In genomic region chr12:54526800-54527630, GRCh38 we compare ENCODE assay signal across 8 cellular contexts. TPM values are rescaled to one million over a fixed set of nuclear protein-coding genes. Genes with fewer than 3 reads are reported as not detected.
A peak's percentile ranks its signal among the peaks of the same experiment; 100 is the strongest.
DNase-seq lines count a peak whose midpoint lies in the region; ATAC-seq, FAIRE-seq and TF ChIP-seq lines count a peak whose summit lies in the region.

No MANE protein-coding gene starts in this region.

- H3K27ac Mint-ChIP-seq in CD8-positive, alpha-beta T cell = peak overlapping the region; percentile 11
- H3K27ac Mint-ChIP-seq in T-helper 17 cell = no peak overlapping the region
- H3K27ac Mint-ChIP-seq in dendritic cell treated with granulocyte-macrophage colony-stimulating factor and Interleukin-4, amounts not matched to agents 40 ng/mL and 50 ng/mL, for 4 days = peak overlapping the region; percentile 62

- no peak for FAIRE-seq in urothelium cell line (lab: Jason Lieb, UNC)

- no peak overlapping the region for H3K4me3 ChIP-seq in CD8-positive, alpha-beta T cell (ENCODE audit: low read depth, low read length)
- no peak overlapping the region for H3K4me3 ChIP-seq in HEK293 (ENCODE audit: low read depth, low read length)

- no peaks in the 10 kb centered on the region for H3K4me1 ChIP-seq in CD8-positive, alpha-beta T cell (ENCODE audit: insufficient read depth, low read length)
- no peaks in the 10 kb centered on the region for H3K4me1 ChIP-seq in HEK293 (ENCODE audit: control insufficient read depth, insufficient read depth, low read length)

- DNase-seq in CD8-positive, alpha-beta T cell = peak in 4 of 7 experiments; percentile 13 to 33 (median 24)
- DNase-seq in T-helper 17 cell = peak in 1 of 3 donors; percentile 13
- peak; percentile 35 for DNase-seq in middle frontal gyrus (ENCODE audit: extremely low spot score, low spot score)
- DNase-seq in urothelium cell line (ENCODE audit: low spot score) = peak; percentile 53
- DNase-seq in epidermal melanocyte (ENCODE audit: insufficient read length, low spot score) = no peak

- CTCF ChIA-PET in CD8-positive, alpha-beta T cell (lab: Charles Lee) = interaction anchor here (0.8 to 2.3 kb wide), 7 partner anchors 10 to 53 kb away, joined by 3 to 10 read pairs (median 5); partner anchors contain the start of gene GTSF1
- CTCF ChIA-PET in HEK293 (lab: Yijun Ruan, JAX) = interaction anchor here (0.6 to 4.5 kb wide), 67 partner anchors 8 to 948 kb away, joined by 3 to 73 read pairs (median 4); partner anchors contain the start of gene PDE1B

- H3K36me3 ChIP-seq in CD8-positive, alpha-beta T cell (ENCODE audit: insufficient read depth, low read length) = peaks cover 96% of the 10 kb centered on the region
- H3K36me3 ChIP-seq in HEK293 (ENCODE audit: control insufficient read depth in 2 of 2, insufficient read depth in 1 of 2, low read length in 2 of 2) = no peaks in the 10 kb centered on the region

- peaks cover 99% of the 10 kb centered on the region for H3K36me3 Mint-ChIP-seq in CD8-positive, alpha-beta T cell
- H3K36me3 Mint-ChIP-seq in T-helper 17 cell (ENCODE audit: low read depth) = peaks cover 25% of the 10 kb centered on the region
- peaks cover 100% of the 10 kb centered on the region for H3K36me3 Mint-ChIP-seq in dendritic cell treated with granulocyte-macrophage colony-stimulating factor and Interleukin-4, amounts not matched to agents 40 ng/mL and 50 ng/mL, for 4 days (ENCODE audit: low read depth)

- H3K4me3 Mint-ChIP-seq in CD8-positive, alpha-beta T cell = no peak overlapping the region
- no peak overlapping the region for H3K4me3 Mint-ChIP-seq in T-helper 17 cell
- peak overlapping the region; percentile 2 for H3K4me3 Mint-ChIP-seq in dendritic cell treated with granulocyte-macrophage colony-stimulating factor and Interleukin-4, amounts not matched to agents 40 ng/mL and 50 ng/mL, for 4 days

- H3K27me3 Mint-ChIP-seq in CD8-positive, alpha-beta T cell (ENCODE audit: low read depth) = no peaks in the 10 kb centered on the region
- H3K27me3 Mint-ChIP-seq in T-helper 17 cell = no peaks in the 10 kb centered on the region
- H3K27me3 Mint-ChIP-seq in dendritic cell treated with granulocyte-macrophage colony-stimulating factor and Interleukin-4, amounts not matched to agents 40 ng/mL and 50 ng/mL, for 4 days = no peaks in the 10 kb centered on the region

- POLR2A ChIA-PET in CD8-positive, alpha-beta T cell (lab: Charles Lee) = interaction anchor here (0.8 kb wide), 1 partner anchor 30 kb away, joined by 3 read pairs; no protein-coding TSS in a partner anchor
- POLR2A ChIA-PET in HEK293 (lab: Yijun Ruan, JAX) = interaction anchor here (0.8 to 1.4 kb wide), 3 partner anchors 23 to 61 kb away, joined by 3 to 4 read pairs (median 3); partner anchors contain the start of gene PPP1R1A

- no peaks in the 10 kb centered on the region for H3K9me3 Mint-ChIP-seq in CD8-positive, alpha-beta T cell
- no peaks in the 10 kb centered on the region for H3K9me3 Mint-ChIP-seq in dendritic cell treated with granulocyte-macrophage colony-stimulating factor and Interleukin-4, amounts not matched to agents 40 ng/mL and 50 ng/mL, for 4 days

- H3K27ac ChIP-seq in CD8-positive, alpha-beta T cell (ENCODE audit: low read depth, low read length) = no peak overlapping the region
- H3K27ac ChIP-seq in HEK293 (ENCODE audit: extremely low read depth, low read depth, low read length) = no peak overlapping the region

- TF ChIP-seq CTCF in CD8-positive, alpha-beta T cell (IDR thresholded peaks at IDR 0.05) = peak; percentile 70
- TF ChIP-seq CTCF in HEK293 (tag by site-specific recombination; IDR thresholded peaks at IDR 0.05) = peak; percentile 83

- no peak for ATAC-seq in CD8-positive, alpha-beta T cell
- ATAC-seq in T-helper 17 cell (peak; percentile 23), GM21717 (IDR thresholded peaks at IDR 0.05; ENCODE audit: unreplicated experiment) (no peak)

- intact Hi-C loops in CD8-positive, alpha-beta T cell (cut with DNase I, micrococcal nuclease) = no loop called here
- intact Hi-C loops in dendritic cell treated with granulocyte-macrophage colony-stimulating factor and Interleukin-4, amounts not matched to agents 40 ng/mL and 50 ng/mL, for 4 days (cut with micrococcal nuclease) = no loop called here

- H3K27me3 ChIP-seq in CD8-positive, alpha-beta T cell (ENCODE audit: insufficient read depth, low read length) = no peaks in the 10 kb centered on the region

- no peaks in the 10 kb centered on the region for H3K9me3 ChIP-seq in CD8-positive, alpha-beta T cell (ENCODE audit: low read length)
- H3K9me3 ChIP-seq in HEK293 (ENCODE audit: control insufficient read depth, insufficient read depth, low read depth, low read length) (no peaks in the 10 kb centered on the region), T-helper 17 cell (ENCODE audit: control insufficient read depth, low read length, poor library complexity, severe bottlenecking) (no peaks in the 10 kb centered on the region)

- H3K4me1 Mint-ChIP-seq in CD8-positive, alpha-beta T cell (ENCODE audit: low read depth) = no peaks in the 10 kb centered on the region
- H3K4me1 Mint-ChIP-seq in T-helper 17 cell = peaks cover 19% of the 10 kb centered on the region
- peaks cover 55% of the 10 kb centered on the region for H3K4me1 Mint-ChIP-seq in dendritic cell treated with granulocyte-macrophage colony-stimulating factor and Interleukin-4, amounts not matched to agents 40 ng/mL and 50 ng/mL, for 4 days (ENCODE audit: low read depth)

TF ChIP-seq in HEK293, 187 proteins besides CTCF, POLR2A, EP300 and RAD21:
- peak; percentile 35; the same call in 1 of the 2 replicates for TF ChIP-seq IKZF3 (tag by site-specific recombination; IDR thresholded peaks at IDR 0.05)
- no peak for TF ChIP-seq ZNF138 (tag by site-specific recombination; IDR thresholded peaks at IDR 0.05; ENCODE audit: borderline replicate concordance)
- 0 out of 2 replicates have a peak, but pooled peaks have one; percentile 35 for TF ChIP-seq ZNF660 (tag by site-specific recombination; IDR thresholded peaks at IDR 0.05)
- TF ChIP-seq ZNF600 (tag by site-specific recombination; IDR thresholded peaks at IDR 0.05) = peak; percentile 28; the same call in 1 of the 2 replicates
- 0 out of 2 replicates have a peak, but pooled peaks have one; percentile 32 for TF ChIP-seq SCRT1 (tag by site-specific recombination; IDR thresholded peaks at IDR 0.05; ENCODE audit: borderline replicate concordance)
- peak; percentile 97 for TF ChIP-seq ZNF654 (tag by site-specific recombination; IDR thresholded peaks at IDR 0.05; ENCODE audit: low read depth)

RNA-seq across cellular contexts. Expression of gene PDE1B, which starts 22.4 kb away (rescaled TPM):
- total RNA-seq in CD8-positive, alpha-beta T cell = 1 to 10 TPM; 6.8 to 7.1 TPM
- total RNA-seq in T-helper 17 cell = 10 to 100 TPM; 11.6 to 12.5 TPM

RNA-seq across cellular contexts. Expression of gene NCKAP1L, which starts 29.5 kb away (rescaled TPM):
- total RNA-seq in CD8-positive, alpha-beta T cell = 10 to 100 TPM; 76.8 to 79.0 TPM
- total RNA-seq in T-helper 17 cell = 100 to 1,000 TPM; 127 to 136 TPM

RNA-seq across cellular contexts. Expression of gene GTSF1, which starts 53.6 kb away (rescaled TPM):
- total RNA-seq in CD8-positive, alpha-beta T cell = 1 to 10 TPM in 1 of 2 experiments, not detected in 1; 1.0 TPM
- total RNA-seq in T-helper 17 cell = 1 to 10 TPM; 3.7 to 3.9 TPM
